Comparison of ENCODE assay signal across 9 cellular contexts in the genomic region with DNA sequence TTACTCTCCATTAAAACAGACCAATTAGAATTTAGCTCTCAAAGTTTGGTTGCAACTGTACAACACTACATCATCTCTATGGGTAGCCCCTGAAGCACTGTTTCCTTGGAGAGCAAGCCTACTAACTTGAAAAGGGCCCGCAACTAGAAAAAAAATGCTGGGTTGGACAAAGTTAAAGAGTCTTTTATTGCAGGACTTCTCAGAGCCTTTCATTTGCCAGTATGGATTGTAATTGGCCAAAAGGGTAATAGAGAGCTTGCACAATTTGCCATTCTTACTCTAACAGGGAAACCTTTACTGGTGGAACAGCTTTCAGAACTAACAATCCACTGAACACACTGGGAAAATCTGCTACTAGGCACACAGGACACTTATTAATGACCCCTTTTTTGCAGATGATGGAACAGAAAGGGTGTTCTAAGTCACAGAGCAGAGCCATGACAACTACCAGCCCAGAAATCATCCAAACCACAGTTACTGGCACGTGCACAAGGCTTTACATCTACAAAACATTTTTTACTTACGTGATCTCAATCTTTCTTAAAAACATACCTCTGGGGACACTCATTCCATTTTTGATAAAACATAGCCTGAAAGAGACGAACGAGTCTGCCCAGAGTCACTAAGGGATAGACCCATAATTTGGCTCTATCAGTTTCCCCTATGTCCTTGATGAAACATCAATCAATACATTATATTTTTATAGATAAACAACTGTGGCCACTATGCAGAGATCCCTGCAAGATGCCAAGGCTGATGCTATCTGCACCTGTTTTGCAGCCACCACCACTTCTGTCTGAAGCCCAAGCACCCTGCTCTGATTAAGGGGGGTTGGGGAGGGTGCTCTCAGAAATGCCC.
DNase-seq lines count a peak whose midpoint lies in the region; ATAC-seq, FAIRE-seq and TF ChIP-seq lines count a peak whose summit lies in the region.
"Had no signal": no experiment of that assay in that cellular context is flagged by ENCODE, and none has a peak within 500 bp of the region (broad histone marks: within the 10 kb centered on the region; RNA-seq: fewer than 3 reads in every experiment).

No MANE protein-coding gene starts in this region.

- H3K14ac ChIP-seq in H1 (ENCODE audit: insufficient read length), result no peak overlapping the region

- no peak overlapping the region for H2AK5ac ChIP-seq in H1 (ENCODE audit: low read depth, low read length)

- no peak for ATAC-seq in gastrocnemius medialis

- H3K56ac ChIP-seq in H1 (replicated peaks; ENCODE audit: insufficient read length, low read depth, low read length), result no peak overlapping the region

- TF ChIP-seq CTCF in PC-9 (conservative IDR thresholded peaks at IDR 0.05) (no peak), H1 (IDR thresholded peaks at IDR 0.05; ENCODE audit: control extremely low read depth in 1 of 3, insufficient read depth in 1 of 3, low read depth in 1 of 3, low read length in 3 of 3) (no peak), gastrocnemius medialis (IDR thresholded peaks at IDR 0.05 in 4 of 5, conservative IDR thresholded peaks at IDR 0.05 in 1 of 5) (no peak), sigmoid colon (IDR thresholded peaks at IDR 0.05) (no peak)

- no peak overlapping the region for H2BK5ac ChIP-seq in H1 (ENCODE audit: low read depth, low read length)

- CTCF ChIA-PET in PC-9 (lab: Charles Lee) (interaction anchor here (0.6 to 0.7 kb wide), 3 partner anchors 15 to 91 kb away, joined by 3 to 4 read pairs (median 3); no protein-coding TSS in a partner anchor), H1 (lab: Charles Lee; ENCODE audit: partially characterized antibody) (interaction anchor here (2.4 kb wide), 1 partner anchor 87 kb away, joined by 12 read pairs; no protein-coding TSS in a partner anchor)

- peaks cover 27% of the 10 kb centered on the region for H3F3A ChIP-seq in PC-9 (ENCODE audit: insufficient read depth, low read depth)

- H3K9ac ChIP-seq in H1 (replicated peaks in 1 of 4; ENCODE audit: extremely low read depth in 1 of 4, low read depth in 3 of 4, low read length in 3 of 4), result no peak overlapping the region

- H4K8ac ChIP-seq in H1 (ENCODE audit: extremely low read depth, insufficient read depth, low read length), result no peak overlapping the region

- no peak overlapping the region for H2BK120ac ChIP-seq in H1 (replicated peaks; ENCODE audit: low read depth, low read length)

- no peak overlapping the region for H3K27ac ChIP-seq in PC-9
- H3K27ac ChIP-seq in H1 (ENCODE audit: low read depth, low read length), result no peak overlapping the region
- H3K27ac ChIP-seq in gastrocnemius medialis, result no peak overlapping the region
- no peak overlapping the region for H3K27ac ChIP-seq in sigmoid colon

- no peaks in the 10 kb centered on the region for H3K79me1 ChIP-seq in H1 (ENCODE audit: low read depth, low read length)

- WGBS in H1 (ENCODE audit: extremely low coverage in 1 of 2, insufficient coverage in 1 of 2, insufficient read length in 1 of 2, insufficient replicate concordance in 2 of 2, low coverage in 1 of 2, low lambda C conversion rate in 2 of 2, missing lambda C conversion rate in 1 of 2), 2 experiments, result 80% methylated on average over 5 of the region's 5 CpGs; no CpG with 5 or more reads in 1 of the 2 experiments
- WGBS in sigmoid colon, 2 donors, result 35 to 51% methylated on average over 5 of the region's 5 CpGs

- no peaks in the 10 kb centered on the region for H3K9me2 ChIP-seq in PC-9 (ENCODE audit: insufficient read depth)

- intact Hi-C loops in PC-9 (cut with micrococcal nuclease; ENCODE audit: unreplicated experiment), result loop anchor here (5.0 to 10.0 kb wide), 3 partner anchors 83 to 504 kb away; a partner anchor contains a TSS
- intact Hi-C loops in gastrocnemius medialis (cut with DNase I; ENCODE audit: low total_unique reads), result loop anchor here (5.0 to 10.0 kb wide), 6 partner anchors 43 to 377 kb away; no protein-coding TSS in a partner anchor
- intact Hi-C loops in sigmoid colon (cut with DNase I), result no loop called here

- peaks cover 40% of the 10 kb centered on the region for H3K4me1 ChIP-seq in PC-9 (replicated peaks; ENCODE audit: insufficient read depth)
- peaks cover 0 to 8% (median 3%) of the 10 kb centered on the region in 4 experiments; a peak in 5 of 7 replicates for H3K4me1 ChIP-seq in H1 (replicated peaks in 1 of 4; ENCODE audit: control insufficient read depth in 3 of 4, insufficient read depth in 4 of 4, low read length in 3 of 4)
- H3K4me1 ChIP-seq in gastrocnemius medialis, result peaks cover 14 to 23% of the 10 kb centered on the region in 2 donors
- peaks cover 0 to 22% (median 18%) of the 10 kb centered on the region in 4 donors for H3K4me1 ChIP-seq in sigmoid colon

- peak overlapping the region; percentile 81 for H3K4me3 ChIP-seq in PC-9
- H3K4me3 ChIP-seq in H1 (ENCODE audit: extremely low read depth in 1 of 4, insufficient read depth in 2 of 4, low read depth in 3 of 4, low read length in 4 of 4), result 0 out of 8 replicates have a peak overlapping the region, but pooled peaks of 1 of the 4 experiments have one; percentile 56
- H3K4me3 ChIP-seq in gastrocnemius medialis, result peak overlapping the region; percentile 46 to 61 (median 60)
- H3K4me3 ChIP-seq in sigmoid colon, result peak overlapping the region in 2 of 4 donors; percentile 74 to 91

- no peaks in the 10 kb centered on the region for H4K20me1 ChIP-seq in PC-9 (ENCODE audit: insufficient read depth)
- H4K20me1 ChIP-seq in H1 (replicated peaks in 1 of 2; ENCODE audit: control insufficient read depth in 1 of 2, insufficient read depth in 2 of 2, low read length in 2 of 2), result peaks cover 2 to 6% of the 10 kb centered on the region in 2 experiments

- H3K36me3 ChIP-seq in PC-9 (ENCODE audit: low read depth), result no peaks in the 10 kb centered on the region
- H3K36me3 ChIP-seq in H1 (ENCODE audit: control insufficient read depth in 2 of 4, insufficient read depth in 4 of 4, low read length in 3 of 4), result no peaks in the 10 kb centered on the region
- no peaks in the 10 kb centered on the region for H3K36me3 ChIP-seq in gastrocnemius medialis
- H3K36me3 ChIP-seq in sigmoid colon, result no peaks in the 10 kb centered on the region

- no peak overlapping the region for H2BK12ac ChIP-seq in H1 (ENCODE audit: low read depth, low read length)

- H3K9me3 ChIP-seq in PC-9 (ENCODE audit: insufficient read depth, low read depth) (no peaks in the 10 kb centered on the region), H1 (ENCODE audit: insufficient read depth in 2 of 2, low read depth in 1 of 2, low read length in 1 of 2) (no peaks in the 10 kb centered on the region), gastrocnemius medialis (no peaks in the 10 kb centered on the region), sigmoid colon (no peaks in the 10 kb centered on the region)

- POLR2A ChIA-PET in PC-9 (lab: Charles Lee; ENCODE audit: unreplicated experiment), result no interaction called here
- POLR2A ChIA-PET in H1 (lab: Charles Lee; ENCODE audit: partially characterized antibody), result interaction anchor here (1.2 kb wide), 1 partner anchor 17 kb away, joined by 3 read pairs; no protein-coding TSS in a partner anchor

- in situ Hi-C loops in gastrocnemius medialis (cut with MboI; ENCODE audit: low sequenced_read_pairs in 4 of 4), result no loop called here

- no peak overlapping the region for H3K23ac ChIP-seq in H1 (ENCODE audit: insufficient read length)

- H3K4me2 ChIP-seq in PC-9 (peak overlapping the region; percentile 100), H1 (ENCODE audit: insufficient read depth in 1 of 2, low read depth in 2 of 2, low read length in 2 of 2) (peak overlapping the region; percentile 62 to 93; a peak in 2 of 4 replicates)

- TSS peak; percentile 38 for BruUV-seq in PC-9 (replicated peaks; lab: Mats Ljungman, UMichigan)

- H4K5ac ChIP-seq in H1 (ENCODE audit: insufficient read length, low read depth, low read length), result no peak overlapping the region

- no peak overlapping the region for H2BK15ac ChIP-seq in H1 (ENCODE audit: low read length)

- no peak overlapping the region for H3K4ac ChIP-seq in H1 (replicated peaks; ENCODE audit: insufficient read length, low read depth, low read length)

- TF ChIP-seq RAD21 in H1 (IDR thresholded peaks at IDR 0.05 in 1 of 2, conservative IDR thresholded peaks at IDR 0.05 in 1 of 2; ENCODE audit: low read depth in 2 of 2, low read length in 2 of 2), result no peak

- no peaks in the 10 kb centered on the region for H3K27me3 ChIP-seq in PC-9 (ENCODE audit: insufficient read depth, low read depth)
- peaks cover 17 to 40% (median 32%) of the 10 kb centered on the region in 4 experiments for H3K27me3 ChIP-seq in H1 (replicated peaks in 1 of 4; ENCODE audit: control insufficient read depth in 3 of 4, extremely low read depth in 1 of 4, insufficient read depth in 3 of 4, low read length in 3 of 4)
- H3K27me3 ChIP-seq in gastrocnemius medialis, result no peaks in the 10 kb centered on the region
- no peaks in the 10 kb centered on the region for H3K27me3 ChIP-seq in sigmoid colon

- H2AFZ ChIP-seq in PC-9 (no peak overlapping the region), H1 (ENCODE audit: low read length) (no peak overlapping the region)

- H2BK20ac ChIP-seq in H1 (ENCODE audit: low read length), result no peak overlapping the region

- H3K18ac ChIP-seq in H1 (ENCODE audit: extremely low read depth, low read length), result no peak overlapping the region

- no peak for DNase-seq in GM19239 (ENCODE audit: insufficient read length, low spot score)
- DNase-seq in PC-9, result no peak
- no peak for DNase-seq in H1 (ENCODE audit: low read depth in 1 of 2, low spot score in 2 of 2)
- no peak for DNase-seq in gastrocnemius medialis
- no peak for DNase-seq in central memory CD4-positive, alpha-beta T cell
- DNase-seq in retina, result no peak
- DNase-seq in sigmoid colon, result no peak
- no peak for DNase-seq in NCI-H69 (lab: John Stamatoyannopoulos, UW)
- DNase-seq: stimulated activated CD4-positive, alpha-beta T cell treated with anti-CD3 and anti-CD28 coated beads, Interleukin-2, amount 100 ng/mL, for 48 hours had no signal

- peaks cover 6% of the 10 kb centered on the region; the same call in 1 of the 2 replicates for H3K79me2 ChIP-seq in PC-9 (ENCODE audit: low read depth)
- H3K79me2 ChIP-seq in H1 (ENCODE audit: control insufficient read depth in 1 of 2, insufficient read depth in 2 of 2, low read length in 2 of 2), result no peaks in the 10 kb centered on the region

- TF ChIP-seq POLR2A in H1 (IDR thresholded peaks at IDR 0.05; ENCODE audit: control extremely low read depth in 1 of 2, low read depth in 2 of 2, low read length in 2 of 2) (no peak), gastrocnemius medialis (IDR thresholded peaks at IDR 0.05) (no peak), sigmoid colon (IDR thresholded peaks at IDR 0.05) (no peak)

- TF ChIP-seq EP300 in H1 (IDR thresholded peaks at IDR 0.05; ENCODE audit: borderline replicate concordance in 1 of 2, low read depth in 2 of 2, low read length in 2 of 2), result no peak
- no peak for TF ChIP-seq EP300 in sigmoid colon (IDR thresholded peaks at IDR 0.05)

- H3K23me2 ChIP-seq in H1 (ENCODE audit: low read depth, low read length), result peaks cover 5% of the 10 kb centered on the region

- no peak overlapping the region for H4K91ac ChIP-seq in H1 (replicated peaks; ENCODE audit: insufficient read length, low read length)

- FAIRE-seq in GM19239 (lab: Jason Lieb, UNC) (peak; percentile 76), H1 (lab: Jason Lieb, UNC) (no peak)

TF ChIP-seq in H1, 55 proteins besides CTCF, POLR2A, EP300 and RAD21 (continues in another document):
- TF ChIP-seq NANOG (IDR thresholded peaks at IDR 0.05; ENCODE audit: insufficient read depth, low read depth, low read length, poor library complexity, severe bottlenecking) (no peak), ZNF274 (IDR thresholded peaks at IDR 0.05; ENCODE audit: borderline replicate concordance, extremely low read depth, low read length) (no peak)
